22 cellular contexts compared by ENCODE assay signal in genomic region chr10:36003688-36004087, GRCh38.
DNase-seq lines count a peak whose midpoint lies in the region; ATAC-seq and TF ChIP-seq lines count a peak whose summit lies in the region.
"Had no signal": no experiment of that assay in that cellular context is flagged by ENCODE, and none has a peak within 500 bp of the region (broad histone marks: within the 10 kb centered on the region; RNA-seq: fewer than 3 reads in every experiment).

No MANE protein-coding gene starts in this region.

- H3K36me3 ChIP-seq in heart left ventricle = no peaks in the 10 kb centered on the region
- no peaks in the 10 kb centered on the region for H3K36me3 ChIP-seq in mesenchymal stem cell (ENCODE audit: control insufficient read depth in 1 of 2, insufficient read depth in 2 of 2, low read depth in 1 of 2, low read length in 2 of 2)
- H3K36me3 ChIP-seq: BLaER1 had no signal

- no peak overlapping the region for H2AK5ac ChIP-seq in mesenchymal stem cell (ENCODE audit: low read length, severe bottlenecking)

- H3K4me3 ChIP-seq in heart left ventricle (no peak overlapping the region), mesenchymal stem cell (ENCODE audit: insufficient read depth in 1 of 2, low read depth in 1 of 2, low read length in 2 of 2) (no peak overlapping the region)
- H3K4me3 ChIP-seq: BLaER1, GM12878, GM23248 had no signal

- H2BK5ac ChIP-seq in mesenchymal stem cell (ENCODE audit: low read depth, low read length, poor library complexity, severe bottlenecking) = no peak overlapping the region

- peak overlapping the region; percentile 21 for H4K91ac ChIP-seq in mesenchymal stem cell (ENCODE audit: low read length)

- no peak overlapping the region for H3K23ac ChIP-seq in mesenchymal stem cell (ENCODE audit: low read length in 2 of 2)

- H3K4me1 ChIP-seq in heart left ventricle (peaks cover 0 to 9% (median 0%) of the 10 kb centered on the region in 12 donors), mesenchymal stem cell (ENCODE audit: control insufficient read depth, insufficient read depth, low read depth, low read length) (no peaks in the 10 kb centered on the region)
- H3K4me1 ChIP-seq: BLaER1 had no signal

- H3K36me3 Mint-ChIP-seq in chondrocyte (ENCODE audit: low read depth) = peaks cover 4% of the 10 kb centered on the region
- no peaks in the 10 kb centered on the region for H3K36me3 Mint-ChIP-seq in stimulated activated effector memory CD8-positive, alpha-beta T cell treated with anti-CD3 and anti-CD28 coated beads, Interleukin-12 subunit alpha, Interleukin-12 subunit beta, amount 100 ng/mL, for 72 hours
- H3K36me3 Mint-ChIP-seq: CD4-positive, CD25-positive, alpha-beta regulatory T cell; CD8-positive, alpha-beta memory T cell had no signal

- peaks cover 11% of the 10 kb centered on the region for H3K9me3 Mint-ChIP-seq in chondrocyte (ENCODE audit: low read depth)
- H3K9me3 Mint-ChIP-seq in stimulated activated effector memory CD8-positive, alpha-beta T cell treated with anti-CD3 and anti-CD28 coated beads, Interleukin-12 subunit alpha, Interleukin-12 subunit beta, amount 100 ng/mL, for 72 hours = peaks cover 16% of the 10 kb centered on the region

- H3K9me3 ChIP-seq in heart left ventricle (peaks cover 0 to 5% (median 0%) of the 10 kb centered on the region in 12 donors), mesenchymal stem cell (ENCODE audit: control insufficient read depth, low read length) (peaks cover 3% of the 10 kb centered on the region)
- H3K9me3 ChIP-seq: BLaER1 had no signal

- no peak overlapping the region for H3K18ac ChIP-seq in mesenchymal stem cell (ENCODE audit: low read depth in 1 of 2, low read length in 2 of 2)

- no peaks in the 10 kb centered on the region for H3K27me3 Mint-ChIP-seq in chondrocyte (ENCODE audit: low read depth)
- H3K27me3 Mint-ChIP-seq: B cell; CD4-positive, CD25-positive, alpha-beta regulatory T cell; CD8-positive, alpha-beta memory T cell had no signal

- ATAC-seq in Right ventricle myocardium inferior (peak; percentile 5), heart left ventricle (no peak), HG03521 (IDR thresholded peaks at IDR 0.05; ENCODE audit: unreplicated experiment) (no peak)
- ATAC-seq in stimulated activated effector memory CD8-positive, alpha-beta T cell treated with anti-CD3 and anti-CD28 coated beads, Interleukin-12 subunit alpha, Interleukin-12 subunit beta, amount 100 ng/mL, for 72 hours = peak; percentile 43
- ATAC-seq: GM12878, HCT116 had no signal

- intact Hi-C loops in Right ventricle myocardium inferior (cut with DNase I) = no loop called here
- intact Hi-C loops in heart left ventricle (cut with DNase I) = no loop called here

- H3K27me3 ChIP-seq in heart left ventricle (no peaks in the 10 kb centered on the region), mesenchymal stem cell (ENCODE audit: control insufficient read depth in 1 of 2, insufficient read depth in 1 of 2, low read length in 2 of 2) (no peaks in the 10 kb centered on the region)
- H3K27me3 ChIP-seq: BLaER1 had no signal

- H3K4me2 ChIP-seq in mesenchymal stem cell (ENCODE audit: low read length, poor library complexity, severe bottlenecking) = no peak overlapping the region
- H3K4me2 ChIP-seq: BLaER1 had no signal

- no peak overlapping the region for H2BK12ac ChIP-seq in mesenchymal stem cell (ENCODE audit: low read length in 2 of 2)

- peak; percentile 64 for DNase-seq in Right ventricle myocardium inferior (ENCODE audit: missing footprints)
- no peak for DNase-seq in heart left ventricle
- DNase-seq in chondrocyte (ENCODE audit: low spot score) = peak; percentile 89
- no peak for DNase-seq in mesenchymal stem cell
- no peak for DNase-seq in stimulated activated effector memory CD8-positive, alpha-beta T cell treated with anti-CD3 and anti-CD28 coated beads, Interleukin-12 subunit alpha, Interleukin-12 subunit beta, amount 100 ng/mL, for 72 hours (ENCODE audit: low spot score in 2 of 2)
- DNase-seq in SW 1271 (lab: John Stamatoyannopoulos, UW) = no peak
- no peak for DNase-seq in putamen (ENCODE audit: low spot score)
- DNase-seq: CD4-positive, CD25-positive, alpha-beta regulatory T cell; CD8-positive, alpha-beta memory T cell; DMS 273 treated with DMSO at 0.1 percent for 48 hours; DMS79; EL; GDM1; GM23248; H9 had no signal

- no peak for TF ChIP-seq POLR2A in heart left ventricle (IDR thresholded peaks at IDR 0.05)

- no peaks in the 10 kb centered on the region for H3K4me1 Mint-ChIP-seq in chondrocyte (ENCODE audit: low read depth)
- no peaks in the 10 kb centered on the region for H3K4me1 Mint-ChIP-seq in stimulated activated effector memory CD8-positive, alpha-beta T cell treated with anti-CD3 and anti-CD28 coated beads, Interleukin-12 subunit alpha, Interleukin-12 subunit beta, amount 100 ng/mL, for 72 hours
- H3K4me1 Mint-ChIP-seq: B cell; CD4-positive, CD25-positive, alpha-beta regulatory T cell; CD8-positive, alpha-beta memory T cell; H9 had no signal

- no peak overlapping the region for H3K9ac ChIP-seq in mesenchymal stem cell (ENCODE audit: low read length)
- H3K9ac ChIP-seq: BLaER1, GM23248 had no signal

- no peak overlapping the region for H3K4ac ChIP-seq in mesenchymal stem cell (ENCODE audit: low read depth in 1 of 2, low read length in 2 of 2)

- H2BK15ac ChIP-seq in mesenchymal stem cell (ENCODE audit: low read depth, poor library complexity, severe bottlenecking) = no peak overlapping the region

- H2AFZ ChIP-seq in mesenchymal stem cell (ENCODE audit: low read depth, low read length) = no peak overlapping the region
- H2AFZ ChIP-seq: GM23248 had no signal

- WGBS in heart left ventricle, 4 donors = 91 to 97% (median 96%) methylated on average over 7 of the region's 7 CpGs
- WGBS in mesenchymal stem cell = 98% methylated on average over 7 of the region's 7 CpGs

- no peak overlapping the region for H4K8ac ChIP-seq in mesenchymal stem cell (ENCODE audit: low read length)

- no peak for TF ChIP-seq CTCF in heart left ventricle (IDR thresholded peaks at IDR 0.05)
- TF ChIP-seq CTCF in chondrocyte (IDR thresholded peaks at IDR 0.05) = no peak

- H2BK120ac ChIP-seq in mesenchymal stem cell (ENCODE audit: low read depth, low read length) = no peak overlapping the region

- no peak overlapping the region for H3K27ac Mint-ChIP-seq in chondrocyte (ENCODE audit: unreplicated experiment)
- H3K27ac Mint-ChIP-seq in stimulated activated effector memory CD8-positive, alpha-beta T cell treated with anti-CD3 and anti-CD28 coated beads, Interleukin-12 subunit alpha, Interleukin-12 subunit beta, amount 100 ng/mL, for 72 hours = no peak overlapping the region
- H3K27ac Mint-ChIP-seq: B cell; CD8-positive, alpha-beta memory T cell had no signal

- no peaks in the 10 kb centered on the region for H3K79me1 ChIP-seq in mesenchymal stem cell (replicated peaks; ENCODE audit: low read length, poor library complexity, severe bottlenecking)

- H3K14ac ChIP-seq in mesenchymal stem cell (ENCODE audit: low read length in 2 of 2) = no peak overlapping the region

- no peak overlapping the region for H3K4me3 Mint-ChIP-seq in chondrocyte (ENCODE audit: unreplicated experiment)
- H3K4me3 Mint-ChIP-seq in stimulated activated effector memory CD8-positive, alpha-beta T cell treated with anti-CD3 and anti-CD28 coated beads, Interleukin-12 subunit alpha, Interleukin-12 subunit beta, amount 100 ng/mL, for 72 hours = no peak overlapping the region
- H3K4me3 Mint-ChIP-seq: B cell; CD4-positive, CD25-positive, alpha-beta regulatory T cell; CD8-positive, alpha-beta memory T cell; H9 had no signal

- no peak overlapping the region for H3K27ac ChIP-seq in heart left ventricle
- H3K27ac ChIP-seq in mesenchymal stem cell (ENCODE audit: low read length, poor library complexity, severe bottlenecking) = no peak overlapping the region
- H3K27ac ChIP-seq: 22Rv1, BLaER1, C4-2B, GM23248 had no signal

Comparison
In these comparisons a context has a peak if more than half of its experiments do, and no peak if none do; other contexts are left out.
1. ATAC-seq: peak in Right ventricle myocardium inferior (single experiment) and stimulated activated effector memory CD8-positive, alpha-beta T cell treated with anti-CD3 and anti-CD28 coated beads, Interleukin-12 subunit alpha, Interleukin-12 subunit beta, amount 100 ng/mL, for 72 hours (single experiment); none in heart left ventricle (0 of 4) and HG03521 (single experiment).
2. DNase-seq: peak in Right ventricle myocardium inferior (single experiment) and chondrocyte (single experiment); none in heart left ventricle (0 of 5), mesenchymal stem cell (single experiment), stimulated activated effector memory CD8-positive, alpha-beta T cell treated with anti-CD3 and anti-CD28 coated beads, Interleukin-12 subunit alpha, Interleukin-12 subunit beta, amount 100 ng/mL, for 72 hours (0 of 2), SW 1271 (0 of 2) and putamen (single experiment).